Comparison of ENCODE assay signal across 28 cellular contexts in the genomic region with DNA sequence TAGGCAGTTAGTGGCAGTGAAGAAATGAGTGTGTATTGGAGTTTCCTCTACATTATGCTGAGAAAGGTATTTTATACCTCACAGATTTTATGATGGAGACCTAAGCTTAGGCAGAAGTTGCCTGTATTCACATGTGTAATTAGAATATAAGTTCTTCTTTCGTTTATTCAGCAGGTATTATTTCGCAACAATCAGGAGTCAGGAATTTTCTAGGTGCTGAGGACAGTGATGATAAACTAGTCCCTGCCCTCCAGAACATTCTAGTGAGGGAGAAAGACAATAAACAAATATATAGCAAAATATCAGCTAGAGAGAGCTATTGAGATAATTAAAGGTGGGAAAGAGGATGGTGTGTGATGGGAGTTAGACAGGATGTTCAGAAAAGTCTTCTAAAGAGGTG.
"Had no signal": no experiment of that assay in that cellular context is flagged by ENCODE, and none has a peak within 500 bp of the region (broad histone marks: within the 10 kb centered on the region; RNA-seq: fewer than 3 reads in every experiment).

No MANE protein-coding gene starts in this region.

- H3K27me3 ChIP-seq: colonic mucosa, dorsolateral prefrontal cortex, esophagus muscularis mucosa, esophagus squamous epithelium, foreskin keratinocyte, gastroesophageal sphincter had no signal

- FAIRE-seq: colon, endometrium, endothelial cell of umbilical vein, frontal cortex had no signal

- H3K4me1 ChIP-seq: colonic mucosa, esophagus muscularis mucosa, esophagus squamous epithelium, foreskin keratinocyte, gastrocnemius medialis, gastroesophageal sphincter, heart left ventricle, heart right ventricle had no signal

- DNase-seq: colonic mucosa; cortex of kidney; dermis blood vessel endothelial cell; dorsolateral prefrontal cortex; effector CD4-positive, alpha-beta T cell; effector CD8-positive, alpha-beta T cell; effector memory CD4-positive, alpha-beta T cell; effector memory CD8-positive, alpha-beta T cell; endodermal cell; erythroblast; esophagus squamous epithelium; foreskin fibroblast; foreskin keratinocyte; foreskin melanocyte; gastrocnemius medialis; glutamatergic neuron; head of caudate nucleus; heart left ventricle; heart right ventricle had no signal

- H3K27ac ChIP-seq: colonic mucosa, coronary artery, dorsolateral prefrontal cortex, epithelial cell of prostate, esophagus muscularis mucosa, esophagus squamous epithelium, foreskin keratinocyte, gastrocnemius medialis, gastroesophageal sphincter, heart left ventricle, heart right ventricle had no signal

- H3K9me3 ChIP-seq: colonic mucosa, esophagus muscularis mucosa, esophagus squamous epithelium, gastrocnemius medialis, gastroesophageal sphincter, heart left ventricle, heart right ventricle had no signal

- H3K4me3 ChIP-seq: colonic mucosa, coronary artery, dorsolateral prefrontal cortex, esophagus muscularis mucosa, esophagus squamous epithelium, gastrocnemius medialis, gastroesophageal sphincter, heart left ventricle, heart right ventricle had no signal

- ATAC-seq: effector memory CD8-positive, alpha-beta T cell; esophagus mucosa; foreskin keratinocyte; gastrocnemius medialis; gastroesophageal sphincter; heart left ventricle; heart right ventricle had no signal

- H3K36me3 ChIP-seq: colonic mucosa, esophagus muscularis mucosa, esophagus squamous epithelium, gastrocnemius medialis, gastroesophageal sphincter, heart left ventricle, heart right ventricle had no signal
